In genomic region chr7:27392477-27392876, GRCh38 we compare ENCODE assay signal across 28 cellular contexts.
"Had no signal": no experiment of that assay in that cellular context is flagged by ENCODE, and none has a peak within 500 bp of the region (broad histone marks: within the 10 kb centered on the region; RNA-seq: fewer than 3 reads in every experiment).

No MANE protein-coding gene starts in this region.

- H2AFZ ChIP-seq: neural progenitor cell, parathyroid adenoma had no signal

- H3K4me3 ChIP-seq: neural progenitor cell, ovary, psoas muscle, skin epidermis, smooth muscle cell, spleen, suprapubic skin, testis, tibial artery, transverse colon, upper lobe of right lung, uterus had no signal

- H3K4me1 ChIP-seq: neural progenitor cell, parathyroid adenoma, psoas muscle, spleen, suprapubic skin, upper lobe of right lung, uterus had no signal

- H3K9ac ChIP-seq: neural progenitor cell, parathyroid adenoma had no signal

- H3K9me3 ChIP-seq: ovary, psoas muscle, suprapubic skin, testis, tibial artery, transverse colon, upper lobe of right lung, uterus had no signal

- H3K36me3 ChIP-seq: neural progenitor cell, ovary, spleen, suprapubic skin, tibial artery, transverse colon, upper lobe of right lung, uterus had no signal

- H3K4me2 ChIP-seq: neural progenitor cell, smooth muscle cell had no signal

- H3K27me3 ChIP-seq: neural progenitor cell, ovary, testis, tibial artery, transverse colon, upper lobe of right lung, uterus had no signal

- H3K79me2 ChIP-seq: parathyroid adenoma had no signal

- H3K27ac ChIP-seq: neural progenitor cell, ovary, parathyroid adenoma, psoas muscle, skin epidermis, spleen, suprapubic skin, testis, tibial artery, transverse colon, upper lobe of right lung had no signal

- ATAC-seq: natural killer cell; psoas muscle; right cardiac atrium; sciatic nerve; stimulated activated memory B cell treated with anti-CD40 and anti-IgM and Interleukin-4, amounts not matched to agents 10 μg/mL and 1 μg/mL and 100 μg/mL, for 72 hours; stimulated activated naive CD8-positive, alpha-beta T cell treated with anti-CD3 and anti-CD28 coated beads, Interleukin-15, amount 100 ng/mL, for 72 hours; stimulated activated naive CD8-positive, alpha-beta T cell treated with anti-CD3 and anti-CD28 coated beads, Interleukin-15, Interleukin-2, amounts not matched to agents 100 U/mL and 50 U/mL, for 24 hours; upper lobe of right lung had no signal

- DNase-seq: natural killer cell; occipital lobe; ovary; posterior cingulate gyrus; psoas muscle; right cardiac atrium; spleen; stimulated activated CD4-positive, alpha-beta T cell treated with anti-CD3 and anti-CD28 coated beads, Interleukin-12 subunit alpha, Interleukin-12 subunit beta, amount 100 ng/mL, for 4 hours; stimulated activated CD4-positive, alpha-beta T cell treated with anti-CD3 and anti-CD28 coated beads, Interleukin-1b, Interleukin-23, amount 100 ng/mL, for 48 hours; stimulated activated CD4-positive, alpha-beta T cell treated with anti-CD3 and anti-CD28 coated beads, Interleukin-4, amount 100 ng/mL, for 1 hour; stimulated activated CD4-positive, alpha-beta T cell treated with anti-CD3 and anti-CD28 coated beads, Interleukin-4, amount 100 ng/mL, for 4 hours; stimulated activated CD8-positive, alpha-beta memory T cell treated with anti-CD3 and anti-CD28 coated beads, Interleukin-4, amount 100 ng/mL, for 48 hours; stimulated activated naive CD4-positive, alpha-beta T cell; stimulated activated naive CD8-positive, alpha-beta T cell treated with anti-CD3 and anti-CD28 coated beads, Interleukin-15, amount 100 ng/mL, for 72 hours; stimulated activated naive CD8-positive, alpha-beta T cell treated with anti-CD3 and anti-CD28 coated beads, Interleukin-15, Interleukin-2, amounts not matched to agents 100 U/mL and 50 U/mL, for 24 hours; substantia nigra; testis; tibial artery; transverse colon; upper lobe of right lung; uterus had no signal
